28 cellular contexts compared by ENCODE assay signal in genomic region chrX:912677-913076, GRCh38.
"Had no signal": no experiment of that assay in that cellular context is flagged by ENCODE, and none has a peak within 500 bp of the region (broad histone marks: within the 10 kb centered on the region; RNA-seq: fewer than 3 reads in every experiment).

No MANE protein-coding gene starts in this region.

- H3K4me1 Mint-ChIP-seq: activated naive CD4-positive, alpha-beta T cell treated with anti-CD3 and anti-CD28 coated beads, Interleukin-2, amount 10 ng/mL, durations not matched to agents 7 days and 5 days; activated naive CD8-positive, alpha-beta T cell treated with anti-CD3 and anti-CD28 coated beads for 36 hours; central memory CD8-positive, alpha-beta T cell had no signal

- H3K4me3 ChIP-seq: cardiac muscle cell, SJCRH30, SK-N-MC had no signal

- H3K9me3 ChIP-seq: SJCRH30 had no signal

- H3K27ac ChIP-seq: brain microvascular endothelial cell, cardiac muscle cell, SJCRH30, SK-N-MC, WERI-Rb-1 had no signal

- H3K36me3 ChIP-seq: brain microvascular endothelial cell, cardiac muscle cell, SJCRH30, WERI-Rb-1 had no signal

- H3K27ac Mint-ChIP-seq: activated CD4-positive, alpha-beta memory T cell treated with anti-CD3 and anti-CD28 coated beads for 36 hours; activated naive CD4-positive, alpha-beta T cell treated with anti-CD3 and anti-CD28 coated beads, Interleukin-2, amount 10 ng/mL, durations not matched to agents 7 days and 5 days; activated naive CD8-positive, alpha-beta T cell treated with anti-CD3 and anti-CD28 coated beads for 36 hours had no signal

- H3K36me3 Mint-ChIP-seq: activated CD4-positive, alpha-beta memory T cell treated with anti-CD3 and anti-CD28 coated beads for 36 hours; activated naive CD4-positive, alpha-beta T cell treated with anti-CD3 and anti-CD28 coated beads, Interleukin-2, amount 10 ng/mL, durations not matched to agents 7 days and 5 days; activated naive CD8-positive, alpha-beta T cell treated with anti-CD3 and anti-CD28 coated beads for 36 hours had no signal

- H3K9me3 Mint-ChIP-seq: activated CD4-positive, alpha-beta memory T cell treated with anti-CD3 and anti-CD28 coated beads for 36 hours; activated naive CD8-positive, alpha-beta T cell treated with anti-CD3 and anti-CD28 coated beads for 36 hours had no signal

- DNase-seq: activated CD4-positive, alpha-beta memory T cell treated with anti-CD3 and anti-CD28 coated beads for 36 hours; activated CD4-positive, alpha-beta T cell treated with anti-CD3 and anti-CD28 coated beads, Interleukin-2, amount 50 U/mL, for 1 hour; activated CD8-positive, alpha-beta memory T cell treated with anti-CD3 and anti-CD28 coated beads, Interleukin-2, amount 50 U/mL, for 4 hours; activated effector memory CD4-positive, alpha-beta T cell treated with Interleukin-2 at 50 U/mL for 16 hours; activated naive CD4-positive, alpha-beta T cell treated with anti-CD3 and anti-CD28 coated beads, Interleukin-2, amount 10 ng/mL, durations not matched to agents 7 days and 5 days; activated naive CD8-positive, alpha-beta T cell treated with anti-CD3 and anti-CD28 coated beads for 36 hours; activated T-cell treated with anti-CD3 and anti-CD28 coated beads for 4 hours; activated T-cell treated with anti-CD3 and anti-CD28 coated beads, Interleukin-2, amount 50 U/mL, for 4 hours; amniotic stem cell; aorta; brain microvascular endothelial cell; Karpas-422; NCI-H1048; NCI-H1105 treated with DMSO at 0.1 percent for 48 hours; NCI-H1436; NCI-H1694; NCI-H1930; NCI-H2081 treated with DMSO at 0.1 percent for 48 hours; NCI-H345; NCI-H524 treated with DMSO at 0.1 percent for 48 hours; SHP77; SJCRH30; T1000; WERI-Rb-1 had no signal

- H3K4me3 Mint-ChIP-seq: activated CD4-positive, alpha-beta memory T cell treated with anti-CD3 and anti-CD28 coated beads for 36 hours; activated naive CD4-positive, alpha-beta T cell treated with anti-CD3 and anti-CD28 coated beads, Interleukin-2, amount 10 ng/mL, durations not matched to agents 7 days and 5 days; activated naive CD8-positive, alpha-beta T cell treated with anti-CD3 and anti-CD28 coated beads for 36 hours; activated T-cell treated with anti-CD3 and anti-CD28 coated beads, Interleukin-2, amount 50 U/mL, for 4 hours; central memory CD8-positive, alpha-beta T cell had no signal

- H3K27me3 Mint-ChIP-seq: activated naive CD4-positive, alpha-beta T cell treated with anti-CD3 and anti-CD28 coated beads, Interleukin-2, amount 10 ng/mL, durations not matched to agents 7 days and 5 days; activated naive CD8-positive, alpha-beta T cell treated with anti-CD3 and anti-CD28 coated beads for 36 hours; central memory CD8-positive, alpha-beta T cell had no signal

- H3K27me3 ChIP-seq: brain microvascular endothelial cell, cardiac muscle cell, SJCRH30 had no signal

- ATAC-seq: activated T-cell treated with anti-CD3 and anti-CD28 coated beads, Interleukin-2, amount 50 U/mL, for 4 hours; Panc1 had no signal
